ENCODE assay signal across 18 cellular contexts in the genomic region with DNA sequence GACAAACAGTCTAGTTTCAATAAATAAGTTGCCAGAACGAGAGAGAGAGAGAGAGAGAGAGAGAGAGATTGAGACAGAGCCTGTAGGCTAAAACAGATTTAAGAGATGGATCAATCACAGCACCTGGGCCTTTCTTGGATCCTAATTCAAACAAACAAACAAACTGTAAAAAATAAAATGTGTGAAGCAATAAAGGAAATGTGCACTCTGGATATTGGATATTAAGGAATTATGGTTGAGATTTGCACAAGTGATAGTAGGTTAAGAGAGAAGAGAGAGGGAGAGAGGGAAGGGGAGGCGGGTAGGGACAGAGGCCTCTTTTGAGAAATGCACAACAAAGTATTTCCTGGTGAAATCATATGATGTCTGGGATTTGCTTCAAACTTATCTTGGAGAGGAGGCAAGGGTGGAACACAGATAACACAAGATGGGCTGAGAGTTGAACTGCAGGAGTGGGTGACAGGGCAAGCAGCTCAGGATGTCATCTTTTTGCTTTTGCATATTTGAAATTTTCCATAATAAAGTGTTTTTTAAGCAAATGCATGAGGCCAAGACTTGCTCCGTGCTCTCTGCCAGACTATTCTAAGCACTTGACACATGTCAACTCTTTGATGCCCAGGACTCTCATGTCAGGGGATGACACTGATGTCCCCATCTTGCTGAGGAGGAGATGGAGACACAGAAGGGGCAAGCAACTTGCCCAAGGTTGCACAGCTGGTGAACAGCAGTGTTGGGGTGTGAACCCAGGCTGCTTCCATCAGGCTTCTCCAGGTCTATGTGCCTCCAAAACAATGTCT. TPM values are rescaled to one million over a fixed set of nuclear protein-coding genes. Genes with fewer than 3 reads are reported as not detected.
DNase-seq lines count a peak whose midpoint lies in the region; ATAC-seq and TF ChIP-seq lines count a peak whose summit lies in the region.
"Had no signal": no experiment of that assay in that cellular context is flagged by ENCODE, and none has a peak within 500 bp of the region (broad histone marks: within the 10 kb centered on the region; RNA-seq: fewer than 3 reads in every experiment).

No MANE protein-coding gene starts in this region.

- H3K9me2 ChIP-seq in SK-N-SH: no peaks in the 10 kb centered on the region

- no peaks in the 10 kb centered on the region for H3K36me3 Mint-ChIP-seq in stimulated activated memory B cell treated with anti-CD40 and anti-IgM and Interleukin-4, amounts not matched to agents 10 μg/mL and 1 μg/mL and 100 μg/mL, for 72 hours
- H3K36me3 Mint-ChIP-seq: activated naive CD8-positive, alpha-beta T cell had no signal

- POLR2A ChIA-PET in HEK293 (lab: Yijun Ruan, JAX): no interaction called here
- POLR2A ChIA-PET in SK-N-SH (lab: Yijun Ruan, JAX): no interaction called here

- no peaks in the 10 kb centered on the region for H3K79me2 ChIP-seq in SK-N-SH (ENCODE audit: insufficient read depth)

- H3K9ac ChIP-seq in SK-N-SH: no peak overlapping the region; the same call in 1 of the 2 replicates

- no peaks in the 10 kb centered on the region for H4K20me1 ChIP-seq in SK-N-SH (ENCODE audit: insufficient read depth)

- H3K4me1 ChIP-seq in HEK293 (ENCODE audit: control insufficient read depth, insufficient read depth, low read length): no peaks in the 10 kb centered on the region; the same call in 1 of the 2 replicates
- peaks cover 0 to 10% of the 10 kb centered on the region in 2 experiments; a peak in 1 of 4 replicates for H3K4me1 ChIP-seq in SK-N-SH (ENCODE audit: control insufficient read depth in 1 of 2, insufficient read depth in 2 of 2, low read depth in 1 of 2, low read length in 1 of 2)
- H3K4me1 ChIP-seq in breast epithelium: no peaks in the 10 kb centered on the region
- peaks cover 0 to 3% of the 10 kb centered on the region in 2 donors for H3K4me1 ChIP-seq in aorta (ENCODE audit: control insufficient read depth in 1 of 2, insufficient read depth in 2 of 2, low read length in 2 of 2)
- H3K4me1 ChIP-seq: foreskin keratinocyte had no signal

- H3K4me3 ChIP-seq in HEK293 (ENCODE audit: low read depth, low read length) (no peak overlapping the region), SK-N-SH (ENCODE audit: low read depth in 2 of 2, low read length in 1 of 2) (no peak overlapping the region), fibroblast of villous mesenchyme (ENCODE audit: low read depth, low read length) (no peak overlapping the region), breast epithelium (no peak overlapping the region), aorta (ENCODE audit: low read length in 2 of 2) (no peak overlapping the region)
- H3K4me3 ChIP-seq: left lung had no signal

- intact Hi-C loops in breast epithelium (cut with DNase I; ENCODE audit: low total_unique reads) (no loop called here), aorta (cut with DNase I) (no loop called here)

- no peak for TF ChIP-seq RAD21 in SK-N-SH (IDR thresholded peaks at IDR 0.05; ENCODE audit: low read length)

- no peak for ATAC-seq in stimulated activated memory B cell treated with anti-CD40 and anti-IgM and Interleukin-4, amounts not matched to agents 10 μg/mL and 1 μg/mL and 100 μg/mL, for 72 hours
- ATAC-seq in aorta (ENCODE audit: low FRiP score) (no peak), GM19395 (IDR thresholded peaks at IDR 0.05; ENCODE audit: unreplicated experiment) (no peak)
- ATAC-seq: effector memory CD8-positive, alpha-beta T cell; foreskin keratinocyte; left lung had no signal

- no peak overlapping the region for H3K4me3 Mint-ChIP-seq in stimulated activated memory B cell treated with anti-CD40 and anti-IgM and Interleukin-4, amounts not matched to agents 10 μg/mL and 1 μg/mL and 100 μg/mL, for 72 hours
- H3K4me3 Mint-ChIP-seq: activated naive CD8-positive, alpha-beta T cell; effector memory CD8-positive, alpha-beta T cell had no signal

- no peaks in the 10 kb centered on the region for H3K9me3 ChIP-seq in HEK293 (ENCODE audit: control insufficient read depth, insufficient read depth, low read depth, low read length)
- no peaks in the 10 kb centered on the region for H3K9me3 ChIP-seq in SK-N-SH
- no peaks in the 10 kb centered on the region for H3K9me3 ChIP-seq in breast epithelium
- H3K9me3 ChIP-seq in aorta (ENCODE audit: control insufficient read depth, low read length): no peaks in the 10 kb centered on the region
- H3K9me3 ChIP-seq: left lung had no signal

- DNase-seq in SK-N-SH (no peak), fibroblast of villous mesenchyme (ENCODE audit: low read depth) (peak; percentile 48), breast epithelium (ENCODE audit: low spot score in 2 of 2) (no peak), DMS153 (lab: John Stamatoyannopoulos, UW) (no peak), aorta (no peak)
- DNase-seq: activated CD4-positive, alpha-beta T cell treated with anti-CD3 and anti-CD28 coated beads, Interleukin-2, amount 50 U/mL, for 48 hours; activated T-cell treated with anti-CD3 and anti-CD28 coated beads, Interleukin-2, amount 50 U/mL, for 1 hour; AML-193; central memory CD4-positive, alpha-beta T cell; effector memory CD8-positive, alpha-beta T cell; foreskin keratinocyte; NCI-H187; NCI-H446 treated with DMSO at 0.1 percent for 48 hours had no signal

- TF ChIP-seq POLR2A in breast epithelium (IDR thresholded peaks at IDR 0.05): no peak

- WGBS in SK-N-SH (ENCODE audit: low lambda C conversion rate): 61% methylated on average over 3 of the region's 3 CpGs
- WGBS in aorta, 2 donors: 2 to 15% methylated on average over 3 of the region's 3 CpGs

- H3K27me3 ChIP-seq in SK-N-SH (ENCODE audit: insufficient read depth) (no peaks in the 10 kb centered on the region), breast epithelium (no peaks in the 10 kb centered on the region), aorta (ENCODE audit: control insufficient read depth in 1 of 2, insufficient read depth in 2 of 2, low read length in 1 of 2) (no peaks in the 10 kb centered on the region)
- H3K27me3 ChIP-seq: foreskin keratinocyte, left lung had no signal

- TF ChIP-seq CTCF in HEK293 (tag by site-specific recombination; IDR thresholded peaks at IDR 0.05) (no peak), SK-N-SH (IDR thresholded peaks at IDR 0.05) (no peak), fibroblast of villous mesenchyme (IDR thresholded peaks at IDR 0.05; ENCODE audit: insufficient read depth, low read depth, low read length) (no peak), breast epithelium (IDR thresholded peaks at IDR 0.05) (no peak)

- H3F3A ChIP-seq in SK-N-SH (replicated peaks; ENCODE audit: insufficient read depth): peaks cover 16% of the 10 kb centered on the region

- no peaks in the 10 kb centered on the region for H3K27me3 Mint-ChIP-seq in stimulated activated memory B cell treated with anti-CD40 and anti-IgM and Interleukin-4, amounts not matched to agents 10 μg/mL and 1 μg/mL and 100 μg/mL, for 72 hours

- H3K9me3 Mint-ChIP-seq in stimulated activated memory B cell treated with anti-CD40 and anti-IgM and Interleukin-4, amounts not matched to agents 10 μg/mL and 1 μg/mL and 100 μg/mL, for 72 hours: no peaks in the 10 kb centered on the region
- H3K9me3 Mint-ChIP-seq: effector memory CD8-positive, alpha-beta T cell had no signal

- TF ChIP-seq EP300 in SK-N-SH (IDR thresholded peaks at IDR 0.05; ENCODE audit: borderline replicate concordance in 1 of 2, low read depth in 1 of 2, low read length in 1 of 2): no peak

- CTCF ChIA-PET in HEK293 (lab: Yijun Ruan, JAX): no interaction called here
- CTCF ChIA-PET in SK-N-SH (lab: Yijun Ruan, JAX): no interaction called here

- H3K27ac Mint-ChIP-seq in stimulated activated memory B cell treated with anti-CD40 and anti-IgM and Interleukin-4, amounts not matched to agents 10 μg/mL and 1 μg/mL and 100 μg/mL, for 72 hours: peak overlapping the region; percentile 46
- H3K27ac Mint-ChIP-seq: activated naive CD8-positive, alpha-beta T cell had no signal

- no peaks in the 10 kb centered on the region for H3K36me3 ChIP-seq in HEK293 (ENCODE audit: control insufficient read depth in 2 of 2, insufficient read depth in 1 of 2, low read length in 2 of 2)
- H3K36me3 ChIP-seq in SK-N-SH (replicated peaks in 1 of 2; ENCODE audit: control insufficient read depth in 1 of 2, insufficient read depth in 2 of 2, low read length in 1 of 2): no peaks in the 10 kb centered on the region
- H3K36me3 ChIP-seq in breast epithelium: no peaks in the 10 kb centered on the region
- H3K36me3 ChIP-seq in aorta (ENCODE audit: control insufficient read depth in 1 of 2, insufficient read depth in 2 of 2, low read length in 1 of 2): no peaks in the 10 kb centered on the region
- H3K36me3 ChIP-seq: left lung had no signal

- H2AFZ ChIP-seq in SK-N-SH (ENCODE audit: low read depth): peak overlapping the region; percentile 60

- peaks cover 43% of the 10 kb centered on the region for H3K4me1 Mint-ChIP-seq in stimulated activated memory B cell treated with anti-CD40 and anti-IgM and Interleukin-4, amounts not matched to agents 10 μg/mL and 1 μg/mL and 100 μg/mL, for 72 hours

- no peak overlapping the region for H3K27ac ChIP-seq in HEK293 (ENCODE audit: extremely low read depth, low read depth, low read length)
- H3K27ac ChIP-seq in SK-N-SH (ENCODE audit: low read depth in 2 of 2, low read length in 1 of 2): no peak overlapping the region
- peak overlapping the region in 1 of 2 donors; percentile 66 for H3K27ac ChIP-seq in breast epithelium
- no peak overlapping the region for H3K27ac ChIP-seq in aorta (ENCODE audit: low read depth in 1 of 2, low read length in 2 of 2)
- H3K27ac ChIP-seq: foreskin keratinocyte had no signal

- H3K4me2 ChIP-seq in SK-N-SH: no peak overlapping the region

RNA-seq across cellular contexts. Expression of gene AEBP1, which starts 9.2 kb away (rescaled TPM):
- polyA plus RNA-seq in SK-N-SH (2012; rRNA removed) (40.3 and 105 TPM in 2 replicates), aorta (1,000 to 10,000 TPM in 1 of 2 donors, 100 to 1,000 TPM in 1; 293 to 2,243 TPM)
- polyA plus RNA-seq in SK-N-SH (2012; cell fraction: cytosol; rRNA removed): 36.3 and 54.8 TPM in 2 replicates
- 278 and 326 TPM in 2 replicates for polyA plus RNA-seq in SK-N-SH (2012; cell fraction: nucleus; rRNA removed)
- total RNA-seq in fibroblast of villous mesenchyme (148 and 159 TPM in 2 replicates), breast epithelium (100 to 1,000 TPM in 2 of 3 donors, 10 to 100 TPM in 1; 85.6 to 300 (median 145) TPM), aorta (1,000 to 10,000 TPM in 1 of 2 donors, 100 to 1,000 TPM in 1; 856 to 1,098 TPM)

RNA-seq across cellular contexts. Expression of gene POLM, which starts 12.7 kb away (rescaled TPM):
- 17.4 and 23.1 TPM in 2 replicates for polyA plus RNA-seq in SK-N-SH (2012; rRNA removed)
- 4.2 and 7.5 TPM in 2 replicates for polyA plus RNA-seq in SK-N-SH (2012; cell fraction: cytosol; rRNA removed)
- polyA plus RNA-seq in SK-N-SH (2012; cell fraction: nucleus; rRNA removed): 117 and 123 TPM in 2 replicates
- 13.8 and 19.0 TPM in 2 replicates for total RNA-seq in fibroblast of villous mesenchyme
- 10 to 100 TPM; 22.4 to 44.8 (median 31.1) TPM for total RNA-seq in breast epithelium
- total RNA-seq in aorta: 10 to 100 TPM; 27.6 to 35.7 TPM
- polyA plus RNA-seq in aorta: 10 to 100 TPM in 1 of 2 donors, 1 to 10 TPM in 1; 8.4 to 35.6 TPM

RNA-seq across cellular contexts. Expression of gene POLD2, which starts 28.4 kb away (rescaled TPM):
- polyA plus RNA-seq in SK-N-SH (2012; rRNA removed) (163 and 194 TPM in 2 replicates), aorta (10 to 100 TPM; 31.6 to 93.1 TPM)
- 97.4 and 129 TPM in 2 replicates for polyA plus RNA-seq in SK-N-SH (2012; cell fraction: cytosol; rRNA removed)
- polyA plus RNA-seq in SK-N-SH (2012; cell fraction: nucleus; rRNA removed): 209 and 258 TPM in 2 replicates
- total RNA-seq in fibroblast of villous mesenchyme (95.7 and 101 TPM in 2 replicates), breast epithelium (10 to 100 TPM; 38.9 to 49.8 (median 39.7) TPM), aorta (10 to 100 TPM; 49.5 to 53.4 TPM)

RNA-seq across cellular contexts. Expression of gene PGAM2, which starts 29.6 kb away (rescaled TPM):
- polyA plus RNA-seq in SK-N-SH (2012; rRNA removed): 0.79 and 1.5 TPM in 2 replicates
- 0.96 and 1.0 TPM in 2 replicates for polyA plus RNA-seq in SK-N-SH (2012; cell fraction: cytosol; rRNA removed)
- polyA plus RNA-seq in SK-N-SH (2012; cell fraction: nucleus; rRNA removed): 1.6 and 2.5 TPM in 2 replicates
- total RNA-seq in fibroblast of villous mesenchyme: under 0.01 and 0.32 TPM in 2 replicates
- total RNA-seq in breast epithelium: under 1 TPM; 0.64 to 0.73 (median 0.66) TPM
- total RNA-seq in aorta: 1 to 10 TPM; 4.1 to 4.8 TPM
- polyA plus RNA-seq in aorta: 1 to 10 TPM; 8.0 to 9.5 TPM

RNA-seq across cellular contexts. Expression of gene MYL7, which starts 46.1 kb away (rescaled TPM):
- polyA plus RNA-seq in SK-N-SH (2012; rRNA removed) (0.47 TPM in 1 of 2 replicates, not detected in the other), aorta (1 to 10 TPM; 2.6 to 4.1 TPM)
- 0.08 and 0.22 TPM in 2 replicates for polyA plus RNA-seq in SK-N-SH (2012; cell fraction: cytosol; rRNA removed)
- polyA plus RNA-seq in SK-N-SH (2012; cell fraction: nucleus; rRNA removed): 0.61 and 1.9 TPM in 2 replicates
- total RNA-seq in fibroblast of villous mesenchyme (0.43 TPM in 1 of 2 replicates, not detected in the other), breast epithelium (under 1 TPM in 1 of 3 donors, not detected in 2; 0.73 TPM), aorta (not detected)
- total RNA-seq: foreskin keratinocyte had no signal
- polyA plus RNA-seq: foreskin keratinocyte had no signal
